ENCODE assay signal across 9 cellular contexts in the genomic region with DNA sequence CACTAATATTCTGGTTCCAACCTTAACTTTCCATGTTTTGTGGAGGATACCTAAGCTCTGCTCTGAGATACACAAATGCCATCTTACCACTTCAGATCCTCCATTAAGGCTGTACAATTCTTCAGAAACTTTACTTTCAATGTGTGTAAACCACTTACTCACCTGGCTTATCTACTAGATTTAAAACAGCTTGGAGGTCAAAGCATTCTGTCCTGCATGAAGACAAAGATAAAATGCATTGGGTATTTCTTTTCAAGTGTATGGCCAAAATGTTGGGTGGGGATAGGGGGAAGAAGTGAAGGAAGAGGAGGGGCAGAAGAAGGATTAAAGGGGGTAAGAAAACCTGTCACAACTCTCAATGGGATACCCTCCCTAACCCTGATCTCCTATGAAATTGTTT. TPM values are rescaled to one million over a fixed set of nuclear protein-coding genes. Genes with fewer than 3 reads are reported as not detected.
DNase-seq lines count a peak whose midpoint lies in the region; ATAC-seq, FAIRE-seq and TF ChIP-seq lines count a peak whose summit lies in the region.
"Had no signal": no experiment of that assay in that cellular context is flagged by ENCODE, and none has a peak within 500 bp of the region (broad histone marks: within the 10 kb centered on the region; RNA-seq: fewer than 3 reads in every experiment).

No MANE protein-coding gene starts in this region.

- peak overlapping the region; percentile 98 for H3K9ac ChIP-seq in astrocyte (ENCODE audit: low read length)
- peak overlapping the region; percentile 99 for H3K9ac ChIP-seq in HepG2 (ENCODE audit: insufficient read depth, low read depth, low read length)

- H3K27ac ChIP-seq in astrocyte (ENCODE audit: low read depth, low read length), result no peak overlapping the region
- H3K27ac ChIP-seq in HepG2 (ENCODE audit: extremely low read length, insufficient read depth, low read length), result peak overlapping the region; percentile 100
- no peak overlapping the region for H3K27ac ChIP-seq in thymus (ENCODE audit: low read depth)

- peak overlapping the region; percentile 93 for H3K4me3 Mint-ChIP-seq in activated CD8-positive, alpha-beta memory T cell treated with anti-CD3 and anti-CD28 coated beads, Interleukin-2, amount 10 ng/mL, durations not matched to agents 7 days and 5 days
- peak overlapping the region; percentile 87 for H3K4me3 Mint-ChIP-seq in astrocyte (ENCODE audit: unreplicated experiment)

- no peak for FAIRE-seq in astrocyte (lab: Jason Lieb, UNC)
- FAIRE-seq in HepG2 (lab: Jason Lieb, UNC), result peak; percentile 8
- FAIRE-seq: colon had no signal

- H3K9me3 ChIP-seq in astrocyte (ENCODE audit: insufficient read depth, low read depth, low read length) (no peaks in the 10 kb centered on the region), HepG2 (ENCODE audit: low read length) (no peaks in the 10 kb centered on the region), thymus (ENCODE audit: control insufficient read depth) (no peaks in the 10 kb centered on the region)

- no TSS peak for BruUV-seq in HepG2 (replicated peaks; lab: Mats Ljungman, UMichigan)

- H3K4me3 ChIP-seq in astrocyte (ENCODE audit: insufficient read depth, low read depth, low read length) (peak overlapping the region; percentile 79), HepG2 (replicated peaks in 1 of 3; ENCODE audit: insufficient read depth in 1 of 3, low read depth in 2 of 3, low read length in 3 of 3) (peak overlapping the region; percentile 94 to 99 (median 94)), thymus (ENCODE audit: low read length) (peak overlapping the region; percentile 92)

- no peaks in the 10 kb centered on the region for H3K27me3 ChIP-seq in astrocyte (ENCODE audit: insufficient read depth, low read length)
- H3K27me3 ChIP-seq in HepG2 (ENCODE audit: control insufficient read depth in 1 of 2, insufficient read depth in 2 of 2, low read length in 2 of 2), result no peaks in the 10 kb centered on the region; a peak in 1 of 5 replicates
- no peaks in the 10 kb centered on the region for H3K27me3 ChIP-seq in thymus (ENCODE audit: control insufficient read depth, insufficient read depth)

- TF ChIP-seq CTCF in astrocyte (IDR thresholded peaks at IDR 0.05; ENCODE audit: insufficient read depth, low read depth, low read length), result no peak
- TF ChIP-seq CTCF in HepG2 (CRISPR knock-in tag; IDR thresholded peaks at IDR 0.05), result no peak

- DNase-seq in activated CD8-positive, alpha-beta memory T cell treated with anti-CD3 and anti-CD28 coated beads, Interleukin-2, amount 10 ng/mL, durations not matched to agents 7 days and 5 days, result no peak
- no peak for DNase-seq in activated CD8-positive, alpha-beta memory T cell treated with anti-CD3 and anti-CD28 coated beads for 24 hours
- DNase-seq in astrocyte (ENCODE audit: low read depth), result no peak
- DNase-seq in HepG2 (ENCODE audit: low spot score), result no peak
- no peak for DNase-seq in activated CD8-positive, alpha-beta memory T cell treated with anti-CD3 and anti-CD28 coated beads, Interleukin-2, amount 50 U/mL, for 48 hours
- DNase-seq in DMS 273 treated with DMSO at 0.1 percent for 48 hours (lab: John Stamatoyannopoulos, UW), result no peak

- POLR2A ChIA-PET in HepG2 (lab: Yijun Ruan, JAX), result interaction anchor here (0.7 kb wide), 1 partner anchor 231 kb away, joined by 3 read pairs; no protein-coding TSS in a partner anchor

- H2AFZ ChIP-seq in astrocyte (ENCODE audit: low read depth, low read length) (peak overlapping the region; percentile 71), HepG2 (ENCODE audit: low read length) (no peak overlapping the region)

- no peak for TF ChIP-seq RAD21 in HepG2 (CRISPR knock-in tag; IDR thresholded peaks at IDR 0.05)

- CTCF ChIA-PET in activated CD8-positive, alpha-beta memory T cell treated with anti-CD3 and anti-CD28 coated beads, Interleukin-2, amount 10 ng/mL, durations not matched to agents 7 days and 5 days (lab: Charles Lee), result interaction anchor here (1.0 to 1.6 kb wide), 3 partner anchors 11 to 203 kb away, joined by 3 to 4 read pairs (median 3); a partner anchor contains a TSS
- CTCF ChIA-PET in HepG2 (lab: Yijun Ruan, JAX; ENCODE audit: low intra/inter-chr PET ratio, low total read pairs), result no interaction called here

- peaks cover 22% of the 10 kb centered on the region for H3K36me3 Mint-ChIP-seq in activated CD8-positive, alpha-beta memory T cell treated with anti-CD3 and anti-CD28 coated beads, Interleukin-2, amount 10 ng/mL, durations not matched to agents 7 days and 5 days
- H3K36me3 Mint-ChIP-seq in astrocyte (ENCODE audit: low read depth, unreplicated experiment), result no peaks in the 10 kb centered on the region

- peaks cover 28% of the 10 kb centered on the region for H3K4me1 Mint-ChIP-seq in activated CD8-positive, alpha-beta memory T cell treated with anti-CD3 and anti-CD28 coated beads, Interleukin-2, amount 10 ng/mL, durations not matched to agents 7 days and 5 days
- H3K4me1 Mint-ChIP-seq in astrocyte (ENCODE audit: low read depth, unreplicated experiment), result peaks cover 7% of the 10 kb centered on the region

- H3K4me1 ChIP-seq in astrocyte (ENCODE audit: insufficient read depth, low read length) (peaks cover 12% of the 10 kb centered on the region), HepG2 (ENCODE audit: insufficient read depth, low read length) (peaks cover 18% of the 10 kb centered on the region), thymus (ENCODE audit: control insufficient read depth, insufficient read depth, low read length) (peaks cover 4% of the 10 kb centered on the region)

- TF ChIP-seq EP300 in HepG2 (IDR thresholded peaks at IDR 0.05; ENCODE audit: low read depth in 2 of 2, low read length in 2 of 2), result no peak
- TF ChIP-seq EP300 in HepG2 (CRISPR knock-in tag; IDR thresholded peaks at IDR 0.05; ENCODE audit: borderline replicate concordance), result no peak

- peak overlapping the region; percentile 95 for H3K27ac Mint-ChIP-seq in activated CD8-positive, alpha-beta memory T cell treated with anti-CD3 and anti-CD28 coated beads, Interleukin-2, amount 10 ng/mL, durations not matched to agents 7 days and 5 days
- peak overlapping the region; percentile 78 for H3K27ac Mint-ChIP-seq in astrocyte (ENCODE audit: unreplicated experiment)

- no peaks in the 10 kb centered on the region for H3K9me3 Mint-ChIP-seq in activated CD8-positive, alpha-beta memory T cell treated with anti-CD3 and anti-CD28 coated beads, Interleukin-2, amount 10 ng/mL, durations not matched to agents 7 days and 5 days (ENCODE audit: low read depth)
- H3K9me3 Mint-ChIP-seq in astrocyte (ENCODE audit: unreplicated experiment), result no peaks in the 10 kb centered on the region

- H3K79me2 ChIP-seq in astrocyte (ENCODE audit: insufficient read depth, low read length), result peaks cover 6% of the 10 kb centered on the region
- H3K79me2 ChIP-seq in HepG2 (ENCODE audit: insufficient read depth, low read length), result peaks cover 6% of the 10 kb centered on the region

- H3K36me3 ChIP-seq in astrocyte (ENCODE audit: insufficient read depth, low read length), result no peaks in the 10 kb centered on the region
- peaks cover 0 to 10% of the 10 kb centered on the region in 2 experiments; a peak in 1 of 5 replicates for H3K36me3 ChIP-seq in HepG2 (replicated peaks in 1 of 2; ENCODE audit: control insufficient read depth in 1 of 2, insufficient read depth in 2 of 2, low read length in 2 of 2)
- peaks cover 5% of the 10 kb centered on the region for H3K36me3 ChIP-seq in thymus (ENCODE audit: control insufficient read depth, insufficient read depth)

- H3K4me2 ChIP-seq in astrocyte (ENCODE audit: low read length), result peak overlapping the region; percentile 92
- H3K4me2 ChIP-seq in HepG2 (ENCODE audit: low read depth, low read length), result peak overlapping the region; percentile 86

- in situ Hi-C loops in HepG2 (cut with HindIII; ENCODE audit: extremely low pct_ligation_motif_present, low pct_unique_long_range_greater_than_20kb), result no loop called here

- H4K20me1 ChIP-seq in astrocyte (ENCODE audit: insufficient read depth, low read length) (no peaks in the 10 kb centered on the region), HepG2 (ENCODE audit: insufficient read depth, low read length) (no peaks in the 10 kb centered on the region)

- no peaks in the 10 kb centered on the region for H3K27me3 Mint-ChIP-seq in activated CD8-positive, alpha-beta memory T cell treated with anti-CD3 and anti-CD28 coated beads, Interleukin-2, amount 10 ng/mL, durations not matched to agents 7 days and 5 days
- no peaks in the 10 kb centered on the region for H3K27me3 Mint-ChIP-seq in astrocyte (ENCODE audit: low read depth, unreplicated experiment)

- intact Hi-C loops in HepG2 (cut with micrococcal nuclease; ENCODE audit: unreplicated experiment), result loop anchor here (2.0 kb wide), 1 partner anchor 71 kb away; no protein-coding TSS in a partner anchor

- no peak for TF ChIP-seq POLR2A in HepG2 (IDR thresholded peaks at IDR 0.05; ENCODE audit: insufficient read depth in 1 of 2, low read depth in 2 of 2, low read length in 2 of 2)

- ATAC-seq in activated CD8-positive, alpha-beta memory T cell treated with anti-CD3 and anti-CD28 coated beads, Interleukin-2, amount 10 ng/mL, durations not matched to agents 7 days and 5 days, result no peak
- ATAC-seq in HepG2 (no peak), GM21447 (IDR thresholded peaks at IDR 0.05; ENCODE audit: unreplicated experiment) (no peak)

RNA-seq across cellular contexts. Expression of a gene that starts 0.9 kb away (rescaled TPM):
- 10 to 100 TPM; 13.5 to 19.0 TPM for total RNA-seq in activated CD8-positive, alpha-beta memory T cell treated with anti-CD3 and anti-CD28 coated beads, Interleukin-2, amount 10 ng/mL, durations not matched to agents 7 days and 5 days
- 10.2 and 11.2 TPM in 2 replicates for total RNA-seq in astrocyte
- total RNA-seq in HepG2 (2016; rRNA removed; fragmentation: Illumina TruSeq; extraction: Trizol), result 15.9 and 21.5 TPM in 2 replicates
- 4.8 and 5.5 TPM in 2 replicates for total RNA-seq in HepG2 (2016; cell fraction: cytosol; rRNA removed; fragmentation: Illumina TruSeq; extraction: Trizol; ENCODE audit: low read depth)
- 16.2 and 20.8 TPM in 2 replicates for total RNA-seq in HepG2 (2016; cell fraction: insoluble cytoplasmic fraction; rRNA removed; fragmentation: Illumina TruSeq; extraction: Trizol)
- 9.3 and 10.8 TPM in 2 replicates for total RNA-seq in HepG2 (2016; cell fraction: membrane; rRNA removed; fragmentation: Illumina TruSeq; extraction: Trizol)
- 14.3 and 19.2 TPM in 2 replicates for total RNA-seq in HepG2 (2016; cell fraction: nucleus; rRNA removed; fragmentation: Illumina TruSeq; extraction: Trizol)
- 12.3 and 12.7 TPM in 2 replicates for polyA plus RNA-seq in HepG2 (2011; rRNA removed)
- 8.2 and 8.4 TPM in 2 replicates for polyA plus RNA-seq in HepG2 (2011; cell fraction: cytosol; rRNA removed)
- polyA plus RNA-seq in HepG2 (2011; cell fraction: nucleus; rRNA removed), result 46.1 and 49.0 TPM in 2 replicates
- polyA plus RNA-seq in HepG2 (2012), result 7.6 and 9.7 TPM in 2 replicates
- polyA plus RNA-seq in HepG2 (2016; cell fraction: cytosol; fragmentation: Illumina TruSeq; extraction: Trizol; ENCODE audit: low read depth), result 1.4 and 2.1 TPM in 2 replicates
- 17.9 and 18.5 TPM in 2 replicates for polyA plus RNA-seq in HepG2 (2016; cell fraction: insoluble cytoplasmic fraction; fragmentation: Illumina TruSeq; extraction: Trizol; ENCODE audit: low read depth)
- 4.2 and 4.8 TPM in 2 replicates for polyA plus RNA-seq in HepG2 (2016; cell fraction: membrane; fragmentation: Illumina TruSeq; extraction: Trizol; ENCODE audit: low read depth)
- 24.4 and 27.4 TPM in 2 replicates for polyA plus RNA-seq in HepG2 (2016; cell fraction: nucleus; fragmentation: Illumina TruSeq; extraction: Trizol; ENCODE audit: insufficient read depth, low read depth)
- polyA minus RNA-seq in HepG2 (2011; rRNA and poly(A)+ RNA removed; ENCODE audit: low replicate concordance), result 10.4 and 15.7 TPM in 2 replicates
- 5.7 and 8.4 TPM in 2 replicates for polyA minus RNA-seq in HepG2 (2011; cell fraction: cytosol; rRNA and poly(A)+ RNA removed)
- 12.0 and 16.7 TPM in 2 replicates for polyA minus RNA-seq in HepG2 (2011; cell fraction: nucleus; rRNA and poly(A)+ RNA removed)
- 9.5 TPM for polyA plus RNA-seq in thymus
